Comparison of ENCODE assay signal across 1 cellular context in the genomic region with DNA sequence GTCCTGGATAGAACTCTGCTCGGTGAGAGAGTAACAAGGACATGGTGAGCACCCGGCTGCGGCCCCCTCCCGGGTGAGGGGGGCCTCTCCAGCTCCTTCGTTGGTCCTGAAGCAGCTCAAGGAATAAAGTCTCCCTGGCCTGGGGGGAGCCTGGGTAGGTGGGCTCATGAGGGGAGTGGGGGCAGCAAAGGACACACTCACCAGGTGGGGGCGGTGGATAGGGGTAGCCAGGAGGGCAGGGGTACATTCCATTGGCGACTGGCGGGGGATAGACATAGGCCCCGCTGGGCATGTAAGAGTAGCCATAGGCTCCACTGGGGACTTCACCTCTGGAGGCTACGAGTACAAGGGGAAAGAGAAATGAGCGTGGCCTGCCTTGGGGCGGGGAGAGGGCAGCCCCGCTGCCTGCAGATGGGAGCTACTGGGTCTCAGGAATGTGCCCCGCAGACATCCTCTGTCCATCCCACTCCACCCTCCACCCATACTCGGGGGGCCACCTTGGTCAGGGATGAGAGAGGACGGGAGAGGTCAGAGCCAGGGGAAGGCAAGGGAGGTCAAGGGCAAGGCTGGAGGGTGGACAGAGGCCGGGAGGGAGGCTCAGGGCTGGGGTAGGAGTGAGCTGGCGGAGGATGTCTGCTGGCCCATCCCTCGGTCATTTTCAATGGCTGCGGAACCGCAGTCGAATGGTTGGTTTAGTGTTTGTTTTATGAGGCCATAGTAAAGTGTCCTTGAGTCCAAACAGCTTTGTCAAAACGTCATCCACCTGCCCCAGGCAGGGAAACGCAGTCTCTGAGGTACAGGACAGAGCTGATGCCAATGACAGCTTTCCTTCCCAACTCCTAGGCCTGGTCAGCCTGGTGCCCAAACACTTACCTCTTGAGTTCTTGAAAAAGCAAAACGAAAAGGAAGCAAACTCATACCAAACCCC.
TF ChIP-seq lines count a peak whose summit lies in the region.

No MANE protein-coding gene starts in this region.

TF ChIP-seq in HepG2, 621 proteins besides CTCF, POLR2A, EP300 and RAD21 (continues in another document):
- TF ChIP-seq ZNF607 (CRISPR knock-in tag; IDR thresholded peaks at IDR 0.05; ENCODE audit: borderline replicate concordance) (no peak), PAF1 (CRISPR knock-in tag; IDR thresholded peaks at IDR 0.05) (0 out of 2 replicates have a peak, but pooled peaks have one; percentile 48), NFE2L1 (CRISPR knock-in tag; IDR thresholded peaks at IDR 0.05; ENCODE audit: borderline replicate concordance) (no peak), ZSCAN31 (CRISPR knock-in tag; IDR thresholded peaks at IDR 0.05; ENCODE audit: low read depth) (no peak), ZNF350 (CRISPR knock-in tag; IDR thresholded peaks at IDR 0.05; ENCODE audit: borderline replicate concordance, low read depth) (no peak; the same call in 1 of the 2 replicates), ZNF33B (CRISPR knock-in tag; IDR thresholded peaks at IDR 0.05) (no peak), ZNF331 (CRISPR knock-in tag; IDR thresholded peaks at IDR 0.05) (no peak), RBFOX2 (IDR thresholded peaks at IDR 0.05; ENCODE audit: low read depth, low read length) (peak; percentile 24; the same call in 1 of the 2 replicates), TSC22D2 (CRISPR knock-in tag; IDR thresholded peaks at IDR 0.05; ENCODE audit: borderline replicate concordance) (no peak), ZNF460 (CRISPR knock-in tag; IDR thresholded peaks at IDR 0.05; ENCODE audit: borderline replicate concordance) (0 out of 2 replicates have a peak, but pooled peaks have one; percentile 4), SAP130 (CRISPR knock-in tag; IDR thresholded peaks at IDR 0.05; ENCODE audit: low read depth) (no peak; the same call in 1 of the 2 replicates), SETDB1 (CRISPR knock-in tag; IDR thresholded peaks at IDR 0.05; ENCODE audit: borderline replicate concordance) (no peak), ZNF451 (CRISPR knock-in tag; IDR thresholded peaks at IDR 0.05) (0 out of 2 replicates have a peak, but pooled peaks have one; percentile 54), HES4 (CRISPR knock-in tag; IDR thresholded peaks at IDR 0.05; ENCODE audit: borderline replicate concordance) (no peak)
- TF ChIP-seq, protein P1, sequence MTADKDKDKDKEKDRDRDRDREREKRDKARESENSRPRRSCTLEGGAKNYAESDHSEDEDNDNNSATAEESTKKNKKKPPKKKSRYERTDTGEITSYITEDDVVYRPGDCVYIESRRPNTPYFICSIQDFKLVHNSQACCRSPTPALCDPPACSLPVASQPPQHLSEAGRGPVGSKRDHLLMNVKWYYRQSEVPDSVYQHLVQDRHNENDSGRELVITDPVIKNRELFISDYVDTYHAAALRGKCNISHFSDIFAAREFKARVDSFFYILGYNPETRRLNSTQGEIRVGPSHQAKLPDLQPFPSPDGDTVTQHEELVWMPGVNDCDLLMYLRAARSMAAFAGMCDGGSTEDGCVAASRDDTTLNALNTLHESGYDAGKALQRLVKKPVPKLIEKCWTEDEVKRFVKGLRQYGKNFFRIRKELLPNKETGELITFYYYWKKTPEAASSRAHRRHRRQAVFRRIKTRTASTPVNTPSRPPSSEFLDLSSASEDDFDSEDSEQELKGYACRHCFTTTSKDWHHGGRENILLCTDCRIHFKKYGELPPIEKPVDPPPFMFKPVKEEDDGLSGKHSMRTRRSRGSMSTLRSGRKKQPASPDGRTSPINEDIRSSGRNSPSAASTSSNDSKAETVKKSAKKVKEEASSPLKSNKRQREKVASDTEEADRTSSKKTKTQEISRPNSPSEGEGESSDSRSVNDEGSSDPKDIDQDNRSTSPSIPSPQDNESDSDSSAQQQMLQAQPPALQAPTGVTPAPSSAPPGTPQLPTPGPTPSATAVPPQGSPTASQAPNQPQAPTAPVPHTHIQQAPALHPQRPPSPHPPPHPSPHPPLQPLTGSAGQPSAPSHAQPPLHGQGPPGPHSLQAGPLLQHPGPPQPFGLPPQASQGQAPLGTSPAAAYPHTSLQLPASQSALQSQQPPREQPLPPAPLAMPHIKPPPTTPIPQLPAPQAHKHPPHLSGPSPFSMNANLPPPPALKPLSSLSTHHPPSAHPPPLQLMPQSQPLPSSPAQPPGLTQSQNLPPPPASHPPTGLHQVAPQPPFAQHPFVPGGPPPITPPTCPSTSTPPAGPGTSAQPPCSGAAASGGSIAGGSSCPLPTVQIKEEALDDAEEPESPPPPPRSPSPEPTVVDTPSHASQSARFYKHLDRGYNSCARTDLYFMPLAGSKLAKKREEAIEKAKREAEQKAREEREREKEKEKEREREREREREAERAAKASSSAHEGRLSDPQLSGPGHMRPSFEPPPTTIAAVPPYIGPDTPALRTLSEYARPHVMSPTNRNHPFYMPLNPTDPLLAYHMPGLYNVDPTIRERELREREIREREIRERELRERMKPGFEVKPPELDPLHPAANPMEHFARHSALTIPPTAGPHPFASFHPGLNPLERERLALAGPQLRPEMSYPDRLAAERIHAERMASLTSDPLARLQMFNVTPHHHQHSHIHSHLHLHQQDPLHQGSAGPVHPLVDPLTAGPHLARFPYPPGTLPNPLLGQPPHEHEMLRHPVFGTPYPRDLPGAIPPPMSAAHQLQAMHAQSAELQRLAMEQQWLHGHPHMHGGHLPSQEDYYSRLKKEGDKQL (CRISPR knock-in tag; IDR thresholded peaks at IDR 0.05; ENCODE audit: low read depth), result no peak
- TF ChIP-seq, protein P2, sequence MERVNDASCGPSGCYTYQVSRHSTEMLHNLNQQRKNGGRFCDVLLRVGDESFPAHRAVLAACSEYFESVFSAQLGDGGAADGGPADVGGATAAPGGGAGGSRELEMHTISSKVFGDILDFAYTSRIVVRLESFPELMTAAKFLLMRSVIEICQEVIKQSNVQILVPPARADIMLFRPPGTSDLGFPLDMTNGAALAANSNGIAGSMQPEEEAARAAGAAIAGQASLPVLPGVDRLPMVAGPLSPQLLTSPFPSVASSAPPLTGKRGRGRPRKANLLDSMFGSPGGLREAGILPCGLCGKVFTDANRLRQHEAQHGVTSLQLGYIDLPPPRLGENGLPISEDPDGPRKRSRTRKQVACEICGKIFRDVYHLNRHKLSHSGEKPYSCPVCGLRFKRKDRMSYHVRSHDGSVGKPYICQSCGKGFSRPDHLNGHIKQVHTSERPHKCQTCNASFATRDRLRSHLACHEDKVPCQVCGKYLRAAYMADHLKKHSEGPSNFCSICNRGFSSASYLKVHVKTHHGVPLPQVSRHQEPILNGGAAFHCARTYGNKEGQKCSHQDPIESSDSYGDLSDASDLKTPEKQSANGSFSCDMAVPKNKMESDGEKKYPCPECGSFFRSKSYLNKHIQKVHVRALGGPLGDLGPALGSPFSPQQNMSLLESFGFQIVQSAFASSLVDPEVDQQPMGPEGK (CRISPR knock-in tag; IDR thresholded peaks at IDR 0.05), result peak; percentile 10; the same call in 1 of the 2 replicates
- TF ChIP-seq, protein P3, sequence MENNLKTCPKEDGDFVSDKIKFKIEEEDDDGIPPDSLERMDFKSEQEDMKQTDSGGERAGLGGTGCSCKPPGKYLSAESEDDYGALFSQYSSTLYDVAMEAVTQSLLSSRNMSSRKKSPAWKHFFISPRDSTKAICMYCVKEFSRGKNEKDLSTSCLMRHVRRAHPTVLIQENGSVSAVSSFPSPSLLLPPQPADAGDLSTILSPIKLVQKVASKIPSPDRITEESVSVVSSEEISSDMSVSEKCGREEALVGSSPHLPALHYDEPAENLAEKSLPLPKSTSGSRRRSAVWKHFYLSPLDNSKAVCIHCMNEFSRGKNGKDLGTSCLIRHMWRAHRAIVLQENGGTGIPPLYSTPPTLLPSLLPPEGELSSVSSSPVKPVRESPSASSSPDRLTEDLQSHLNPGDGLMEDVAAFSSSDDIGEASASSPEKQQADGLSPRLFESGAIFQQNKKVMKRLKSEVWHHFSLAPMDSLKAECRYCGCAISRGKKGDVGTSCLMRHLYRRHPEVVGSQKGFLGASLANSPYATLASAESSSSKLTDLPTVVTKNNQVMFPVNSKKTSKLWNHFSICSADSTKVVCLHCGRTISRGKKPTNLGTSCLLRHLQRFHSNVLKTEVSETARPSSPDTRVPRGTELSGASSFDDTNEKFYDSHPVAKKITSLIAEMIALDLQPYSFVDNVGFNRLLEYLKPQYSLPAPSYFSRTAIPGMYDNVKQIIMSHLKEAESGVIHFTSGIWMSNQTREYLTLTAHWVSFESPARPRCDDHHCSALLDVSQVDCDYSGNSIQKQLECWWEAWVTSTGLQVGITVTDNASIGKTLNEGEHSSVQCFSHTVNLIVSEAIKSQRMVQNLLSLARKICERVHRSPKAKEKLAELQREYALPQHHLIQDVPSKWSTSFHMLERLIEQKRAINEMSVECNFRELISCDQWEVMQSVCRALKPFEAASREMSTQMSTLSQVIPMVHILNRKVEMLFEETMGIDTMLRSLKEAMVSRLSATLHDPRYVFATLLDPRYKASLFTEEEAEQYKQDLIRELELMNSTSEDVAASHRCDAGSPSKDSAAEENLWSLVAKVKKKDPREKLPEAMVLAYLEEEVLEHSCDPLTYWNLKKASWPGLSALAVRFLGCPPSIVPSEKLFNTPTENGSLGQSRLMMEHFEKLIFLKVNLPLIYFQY (CRISPR knock-in tag; IDR thresholded peaks at IDR 0.05; ENCODE audit: borderline replicate concordance), result no peak
- TF ChIP-seq, protein P4, sequence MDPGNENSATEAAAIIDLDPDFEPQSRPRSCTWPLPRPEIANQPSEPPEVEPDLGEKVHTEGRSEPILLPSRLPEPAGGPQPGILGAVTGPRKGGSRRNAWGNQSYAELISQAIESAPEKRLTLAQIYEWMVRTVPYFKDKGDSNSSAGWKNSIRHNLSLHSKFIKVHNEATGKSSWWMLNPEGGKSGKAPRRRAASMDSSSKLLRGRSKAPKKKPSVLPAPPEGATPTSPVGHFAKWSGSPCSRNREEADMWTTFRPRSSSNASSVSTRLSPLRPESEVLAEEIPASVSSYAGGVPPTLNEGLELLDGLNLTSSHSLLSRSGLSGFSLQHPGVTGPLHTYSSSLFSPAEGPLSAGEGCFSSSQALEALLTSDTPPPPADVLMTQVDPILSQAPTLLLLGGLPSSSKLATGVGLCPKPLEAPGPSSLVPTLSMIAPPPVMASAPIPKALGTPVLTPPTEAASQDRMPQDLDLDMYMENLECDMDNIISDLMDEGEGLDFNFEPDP (CRISPR knock-in tag; conservative IDR thresholded peaks at IDR 0.05), result no peak
- TF ChIP-seq, protein P5, sequence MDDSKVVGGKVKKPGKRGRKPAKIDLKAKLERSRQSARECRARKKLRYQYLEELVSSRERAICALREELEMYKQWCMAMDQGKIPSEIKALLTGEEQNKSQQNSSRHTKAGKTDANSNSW (CRISPR knock-in tag; IDR thresholded peaks at IDR 0.05; ENCODE audit: borderline replicate concordance), result peak; percentile 36; the same call in 1 of the 2 replicates
- TF ChIP-seq, protein P6, sequence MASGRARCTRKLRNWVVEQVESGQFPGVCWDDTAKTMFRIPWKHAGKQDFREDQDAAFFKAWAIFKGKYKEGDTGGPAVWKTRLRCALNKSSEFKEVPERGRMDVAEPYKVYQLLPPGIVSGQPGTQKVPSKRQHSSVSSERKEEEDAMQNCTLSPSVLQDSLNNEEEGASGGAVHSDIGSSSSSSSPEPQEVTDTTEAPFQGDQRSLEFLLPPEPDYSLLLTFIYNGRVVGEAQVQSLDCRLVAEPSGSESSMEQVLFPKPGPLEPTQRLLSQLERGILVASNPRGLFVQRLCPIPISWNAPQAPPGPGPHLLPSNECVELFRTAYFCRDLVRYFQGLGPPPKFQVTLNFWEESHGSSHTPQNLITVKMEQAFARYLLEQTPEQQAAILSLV (CRISPR knock-in tag; IDR thresholded peaks at IDR 0.05; ENCODE audit: borderline replicate concordance), result 0 out of 2 replicates have a peak, but pooled peaks have one; percentile 15
- TF ChIP-seq, protein P7, sequence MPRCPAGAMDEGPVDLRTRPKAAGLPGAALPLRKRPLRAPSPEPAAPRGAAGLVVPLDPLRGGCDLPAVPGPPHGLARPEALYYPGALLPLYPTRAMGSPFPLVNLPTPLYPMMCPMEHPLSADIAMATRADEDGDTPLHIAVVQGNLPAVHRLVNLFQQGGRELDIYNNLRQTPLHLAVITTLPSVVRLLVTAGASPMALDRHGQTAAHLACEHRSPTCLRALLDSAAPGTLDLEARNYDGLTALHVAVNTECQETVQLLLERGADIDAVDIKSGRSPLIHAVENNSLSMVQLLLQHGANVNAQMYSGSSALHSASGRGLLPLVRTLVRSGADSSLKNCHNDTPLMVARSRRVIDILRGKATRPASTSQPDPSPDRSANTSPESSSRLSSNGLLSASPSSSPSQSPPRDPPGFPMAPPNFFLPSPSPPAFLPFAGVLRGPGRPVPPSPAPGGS (CRISPR knock-in tag; IDR thresholded peaks at IDR 0.05), result 0 out of 2 replicates have a peak, but pooled peaks have one; percentile 2
